16 cellular contexts compared by ENCODE assay signal in genomic region chr18:70709124-70709523, GRCh38.
DNase-seq lines count a peak whose midpoint lies in the region; ATAC-seq, FAIRE-seq and TF ChIP-seq lines count a peak whose summit lies in the region.
"Had no signal": no experiment of that assay in that cellular context is flagged by ENCODE, and none has a peak within 500 bp of the region (broad histone marks: within the 10 kb centered on the region; RNA-seq: fewer than 3 reads in every experiment).

No MANE protein-coding gene starts in this region.

- CTCF ChIA-PET in HepG2 (lab: Yijun Ruan, JAX; ENCODE audit: low intra/inter-chr PET ratio, low total read pairs), result no interaction called here

- H3K79me2 ChIP-seq in HepG2 (ENCODE audit: insufficient read depth, low read length), result no peaks in the 10 kb centered on the region
- no peaks in the 10 kb centered on the region for H3K79me2 ChIP-seq in OCI-LY1 (ENCODE audit: insufficient read depth, low read length)

- no peak for DNase-seq in HepG2 (ENCODE audit: low spot score)
- no peak for DNase-seq in right lobe of liver
- no peak for DNase-seq in naive B cell
- DNase-seq in anterior cingulate cortex (lab: John Stamatoyannopoulos, UW), result no peak
- no peak for DNase-seq in GF-D8 (lab: John Stamatoyannopoulos, UW)
- DNase-seq: Caco-2; CD8-positive, alpha-beta memory T cell; GM23248; IMR-90 had no signal

- no peak overlapping the region for H3K4me3 ChIP-seq in HepG2 (replicated peaks in 1 of 3; ENCODE audit: insufficient read depth in 1 of 3, low read depth in 2 of 3, low read length in 3 of 3)
- no peak overlapping the region for H3K4me3 ChIP-seq in right lobe of liver
- no peak overlapping the region for H3K4me3 ChIP-seq in OCI-LY1 (ENCODE audit: low read depth, low read length, poor library complexity, severe bottlenecking)
- H3K4me3 ChIP-seq: GM23248 had no signal

- TF ChIP-seq CTCF in HepG2 (CRISPR knock-in tag; IDR thresholded peaks at IDR 0.05) (no peak), right lobe of liver (IDR thresholded peaks at IDR 0.05) (no peak), OCI-LY1 (IDR thresholded peaks at IDR 0.05; ENCODE audit: low read length) (no peak)

- no peaks in the 10 kb centered on the region for H3K9me2 ChIP-seq in OCI-LY1 (ENCODE audit: low read depth, low read length)

- in situ Hi-C loops in HepG2 (cut with HindIII; ENCODE audit: extremely low pct_ligation_motif_present, low pct_unique_long_range_greater_than_20kb), result loop anchor here (25.0 kb wide), 1 partner anchor 97 kb away; no protein-coding TSS in a partner anchor

- TF ChIP-seq EP300 in HepG2 (IDR thresholded peaks at IDR 0.05; ENCODE audit: low read depth in 2 of 2, low read length in 2 of 2), result no peak
- no peak for TF ChIP-seq EP300 in HepG2 (CRISPR knock-in tag; IDR thresholded peaks at IDR 0.05; ENCODE audit: borderline replicate concordance)

- ATAC-seq in HepG2, result no peak
- ATAC-seq in right lobe of liver, result no peak
- ATAC-seq in naive B cell (ENCODE audit: low read depth in 2 of 2), result peak; percentile 21 to 39
- no peak for ATAC-seq in HG02852 (IDR thresholded peaks at IDR 0.05; ENCODE audit: unreplicated experiment)
- ATAC-seq: HCT116 had no signal

- H3K36me3 Mint-ChIP-seq in naive B cell, result no peaks in the 10 kb centered on the region

- POLR2A ChIA-PET in HepG2 (lab: Yijun Ruan, JAX), result no interaction called here

- TF ChIP-seq POLR2A in HepG2 (IDR thresholded peaks at IDR 0.05; ENCODE audit: insufficient read depth in 1 of 2, low read depth in 2 of 2, low read length in 2 of 2) (no peak), right lobe of liver (IDR thresholded peaks at IDR 0.05) (no peak)

- no peak overlapping the region for H3K4me2 ChIP-seq in HepG2 (ENCODE audit: low read depth, low read length)
- no peak overlapping the region for H3K4me2 ChIP-seq in OCI-LY1 (ENCODE audit: low read length)

- no peaks in the 10 kb centered on the region for H3K9me3 ChIP-seq in HepG2 (ENCODE audit: low read length)
- H3K9me3 ChIP-seq in right lobe of liver, result no peaks in the 10 kb centered on the region
- H3K9me3 ChIP-seq in OCI-LY1 (ENCODE audit: low read length), result peaks cover 8% of the 10 kb centered on the region; the same call in 1 of the 2 replicates
- H3K9me3 ChIP-seq: Caco-2 had no signal

- no peaks in the 10 kb centered on the region for H3K27me3 ChIP-seq in HepG2 (ENCODE audit: control insufficient read depth in 1 of 2, insufficient read depth in 2 of 2, low read length in 2 of 2)
- H3K27me3 ChIP-seq in right lobe of liver, result no peaks in the 10 kb centered on the region
- no peaks in the 10 kb centered on the region for H3K27me3 ChIP-seq in OCI-LY1 (ENCODE audit: insufficient read depth, low read length)

- no peak overlapping the region for H3K4me3 Mint-ChIP-seq in naive B cell
- H3K4me3 Mint-ChIP-seq: B cell; CD8-positive, alpha-beta memory T cell had no signal

- no peak for TF ChIP-seq RAD21 in HepG2 (CRISPR knock-in tag; IDR thresholded peaks at IDR 0.05)

- H3K36me3 ChIP-seq in HepG2 (replicated peaks in 1 of 2; ENCODE audit: control insufficient read depth in 1 of 2, insufficient read depth in 2 of 2, low read length in 2 of 2) (no peaks in the 10 kb centered on the region), right lobe of liver (no peaks in the 10 kb centered on the region), OCI-LY1 (ENCODE audit: insufficient read depth, low read length) (peaks cover under 1% of the 10 kb centered on the region; the same call in 1 of the 2 replicates)

- FAIRE-seq in HepG2 (lab: Jason Lieb, UNC), result no peak
- FAIRE-seq: A204.1, H54 had no signal

- no TSS peak for BruUV-seq in HepG2 (replicated peaks; lab: Mats Ljungman, UMichigan)

- H2AFZ ChIP-seq in HepG2 (ENCODE audit: low read length), result no peak overlapping the region
- H2AFZ ChIP-seq in OCI-LY1 (ENCODE audit: low read length), result no peak overlapping the region
- H2AFZ ChIP-seq: GM23248 had no signal

- 0% methylated on average over 4 of the region's 4 CpGs for WGBS in HepG2 (ENCODE audit: low lambda C conversion rate)
- 23% methylated on average over 3 of the region's 4 CpGs for WGBS in right lobe of liver (ENCODE audit: insufficient coverage, low coverage, low lambda C conversion rate, missing lambda C conversion rate)

- no peak overlapping the region for H3K9ac ChIP-seq in HepG2 (ENCODE audit: insufficient read depth, low read depth, low read length)
- no peak overlapping the region for H3K9ac ChIP-seq in OCI-LY1 (ENCODE audit: low read length)
- H3K9ac ChIP-seq: GM23248 had no signal

- H3K4me1 Mint-ChIP-seq in naive B cell, result peaks cover 10 to 18% (median 12%) of the 10 kb centered on the region in 3 donors
- H3K4me1 Mint-ChIP-seq: CD8-positive, alpha-beta memory T cell had no signal

- intact Hi-C loops in HepG2 (cut with micrococcal nuclease; ENCODE audit: unreplicated experiment), result no loop called here
- intact Hi-C loops in right lobe of liver (cut with DNase I), result no loop called here

- H3K27me3 Mint-ChIP-seq in naive B cell, result no peaks in the 10 kb centered on the region
- H3K27me3 Mint-ChIP-seq: B cell; CD8-positive, alpha-beta memory T cell had no signal

- peak overlapping the region in 1 of 6 donors; percentile 5 for H3K27ac Mint-ChIP-seq in naive B cell
- H3K27ac Mint-ChIP-seq: B cell had no signal

- H3F3A ChIP-seq in OCI-LY1 (ENCODE audit: insufficient read depth, low read length), result no peaks in the 10 kb centered on the region

- H3K9me3 Mint-ChIP-seq in naive B cell, result peaks cover 0 to 9% (median 7%) of the 10 kb centered on the region in 7 donors

- H3K27ac ChIP-seq in HepG2 (ENCODE audit: extremely low read length, insufficient read depth, low read length) (no peak overlapping the region), right lobe of liver (no peak overlapping the region), OCI-LY1 (ENCODE audit: low read depth, low read length, poor library complexity, severe bottlenecking) (peak overlapping the region; percentile 64)
- H3K27ac ChIP-seq: C4-2B, GM23248 had no signal

- H4K20me1 ChIP-seq in HepG2 (ENCODE audit: insufficient read depth, low read length), result no peaks in the 10 kb centered on the region
- no peaks in the 10 kb centered on the region for H4K20me1 ChIP-seq in OCI-LY1 (ENCODE audit: insufficient read depth, low read length)

- H3K4me1 ChIP-seq in HepG2 (ENCODE audit: insufficient read depth, low read length) (no peaks in the 10 kb centered on the region), right lobe of liver (no peaks in the 10 kb centered on the region), OCI-LY1 (ENCODE audit: insufficient read depth, low read length, severe bottlenecking) (peaks cover 41% of the 10 kb centered on the region)
- H3K4me1 ChIP-seq: Caco-2 had no signal

TF ChIP-seq in HepG2, 621 proteins besides CTCF, POLR2A, EP300 and RAD21:
- TF ChIP-seq HOXA9 (CRISPR knock-in tag; IDR thresholded peaks at IDR 0.05; ENCODE audit: borderline replicate concordance) (no peak), ZNF883 (CRISPR knock-in tag; IDR thresholded peaks at IDR 0.05; ENCODE audit: not compliant biosample characterization) (no peak), MNT (IDR thresholded peaks at IDR 0.05) (peak; percentile 49), NR3C1 (CRISPR knock-in tag; IDR thresholded peaks at IDR 0.05) (no peak), NFYB (CRISPR knock-in tag; IDR thresholded peaks at IDR 0.05) (no peak), ZBTB14 (CRISPR knock-in tag; IDR thresholded peaks at IDR 0.05) (no peak), MTA1 (CRISPR knock-in tag; IDR thresholded peaks at IDR 0.05; ENCODE audit: borderline replicate concordance) (no peak), ATM (IDR thresholded peaks at IDR 0.05; ENCODE audit: borderline replicate concordance) (no peak)

Comparison
In these comparisons a context has a peak if more than half of its experiments do, and no peak if none do; other contexts are left out.
1. ATAC-seq: peak in naive B cell (2 of 2); none in HepG2 (single experiment), right lobe of liver (0 of 4) and HG02852 (single experiment).